18 cellular contexts compared by ENCODE assay signal in genomic region chr9:126443144-126443543, GRCh38.
"Had no signal": no experiment of that assay in that cellular context is flagged by ENCODE, and none has a peak within 500 bp of the region (broad histone marks: within the 10 kb centered on the region; RNA-seq: fewer than 3 reads in every experiment).

No MANE protein-coding gene starts in this region.

- H3K4me3 ChIP-seq: heart left ventricle, lung, pancreas, transverse colon, vagina had no signal

- H3K4me3 Mint-ChIP-seq: activated CD8-positive, alpha-beta T cell treated with anti-CD3 and anti-CD28 coated beads, Interleukin-2, amount 10 ng/mL, durations not matched to agents 7 days and 5 days; activated naive CD8-positive, alpha-beta T cell treated with anti-CD3 and anti-CD28 coated beads, Interleukin-2, amount 50 U/mL, for 24 hours; activated T-helper 17 cell treated with anti-CD3 and anti-CD28 coated beads, Interleukin-2, amount 50 U/mL, for 72 hours; endodermal cell; stimulated activated naive B cell treated with anti-CD40 and anti-IgM and Interleukin-4, amounts not matched to agents 10 μg/mL and 1 μg/mL and 100 μg/mL, for 72 hours; WTC11 had no signal

- H3K9me3 ChIP-seq: heart left ventricle, pancreas, transverse colon, vagina had no signal

- H3K4me1 ChIP-seq: heart left ventricle, pancreas, transverse colon, vagina had no signal

- H3K36me3 ChIP-seq: pancreas, transverse colon, vagina had no signal

- H3K27ac ChIP-seq: heart left ventricle, pancreas, transverse colon, vagina had no signal

- H3K27ac Mint-ChIP-seq: activated CD8-positive, alpha-beta T cell treated with anti-CD3 and anti-CD28 coated beads, Interleukin-2, amount 10 ng/mL, durations not matched to agents 7 days and 5 days; activated naive CD8-positive, alpha-beta T cell treated with anti-CD3 and anti-CD28 coated beads, Interleukin-2, amount 50 U/mL, for 24 hours; endodermal cell; stimulated activated naive B cell treated with anti-CD40 and anti-IgM and Interleukin-4, amounts not matched to agents 10 μg/mL and 1 μg/mL and 100 μg/mL, for 72 hours; WTC11 had no signal

- H3K36me3 Mint-ChIP-seq: WTC11 had no signal

- H3K4me1 Mint-ChIP-seq: endodermal cell had no signal

- H3K9me3 Mint-ChIP-seq: activated naive CD8-positive, alpha-beta T cell treated with anti-CD3 and anti-CD28 coated beads, Interleukin-2, amount 50 U/mL, for 24 hours; activated T-helper 17 cell treated with anti-CD3 and anti-CD28 coated beads, Interleukin-2, amount 50 U/mL, for 72 hours; endodermal cell; stimulated activated naive B cell treated with anti-CD40 and anti-IgM and Interleukin-4, amounts not matched to agents 10 μg/mL and 1 μg/mL and 100 μg/mL, for 72 hours; WTC11 had no signal

- ATAC-seq: activated CD8-positive, alpha-beta T cell treated with anti-CD3 and anti-CD28 coated beads, Interleukin-2, amount 10 ng/mL, durations not matched to agents 7 days and 5 days; activated naive CD8-positive, alpha-beta T cell treated with anti-CD3 and anti-CD28 coated beads, Interleukin-2, amount 50 U/mL, for 24 hours; activated T-helper 17 cell treated with anti-CD3 and anti-CD28 coated beads, Interleukin-2, amount 50 U/mL, for 72 hours; heart left ventricle; pancreas; stimulated activated naive B cell treated with anti-CD40 and anti-IgM and Interleukin-4, amounts not matched to agents 10 μg/mL and 1 μg/mL and 100 μg/mL, for 72 hours; WTC11 had no signal

- DNase-seq: activated CD4-positive, alpha-beta T cell treated with anti-CD3 and anti-CD28 coated beads for 48 hours; activated CD8-positive, alpha-beta T cell treated with anti-CD3 and anti-CD28 coated beads, Interleukin-2, amount 10 ng/mL, durations not matched to agents 7 days and 5 days; activated naive CD4-positive, alpha-beta T cell treated with Interleukin-2 at 50 U/mL for 16 hours; activated naive CD8-positive, alpha-beta T cell treated with anti-CD3 and anti-CD28 coated beads, Interleukin-2, amount 50 U/mL, for 24 hours; aorta; cerebellar nuclear complex; dermis blood vessel endothelial cell; endodermal cell; heart left ventricle; midbrain; pancreas; stimulated activated CD4-positive, alpha-beta T cell treated with anti-CD3 and anti-CD28 coated beads, Interleukin-12 subunit alpha, Interleukin-12 subunit beta, amount 100 ng/mL, for 4 hours; stimulated activated naive B cell treated with anti-CD40 and anti-IgM and Interleukin-4, amounts not matched to agents 10 μg/mL and 1 μg/mL and 100 μg/mL, for 72 hours; transverse colon had no signal

- H3K27me3 ChIP-seq: heart left ventricle, pancreas, transverse colon, vagina had no signal

- H3K27me3 Mint-ChIP-seq: activated naive CD8-positive, alpha-beta T cell treated with anti-CD3 and anti-CD28 coated beads, Interleukin-2, amount 50 U/mL, for 24 hours; activated T-helper 17 cell treated with anti-CD3 and anti-CD28 coated beads, Interleukin-2, amount 50 U/mL, for 72 hours; stimulated activated naive B cell treated with anti-CD40 and anti-IgM and Interleukin-4, amounts not matched to agents 10 μg/mL and 1 μg/mL and 100 μg/mL, for 72 hours had no signal
